8 cellular contexts compared by ENCODE assay signal in genomic region chr16:85750021-85750826, GRCh38. TPM values are rescaled to one million over a fixed set of nuclear protein-coding genes. Genes with fewer than 3 reads are reported as not detected.
DNase-seq lines count a peak whose midpoint lies in the region; ATAC-seq and TF ChIP-seq lines count a peak whose summit lies in the region.

No MANE protein-coding gene starts in this region.

- DNase-seq in A673 (ENCODE audit: low spot score), result peak; percentile 80
- DNase-seq in GM12865 (ENCODE audit: low read depth), result peak; percentile 66
- DNase-seq in PC-9, result peak in 1 of 2 experiments; percentile 50
- DNase-seq in mucosa of descending colon, result peak; percentile 39 to 78 (median 60)
- DNase-seq in HUDEP-2 (lab: John Stamatoyannopoulos, UW; ENCODE audit: unreplicated experiment in 76 of 76), result no peak

- H4K20me1 ChIP-seq in PC-9 (ENCODE audit: insufficient read depth), result no peaks in the 10 kb centered on the region

- no peaks in the 10 kb centered on the region for H3K9me2 ChIP-seq in PC-9 (ENCODE audit: insufficient read depth)

- POLR2A ChIA-PET in A673 (lab: Charles Lee; ENCODE audit: low non-redundant PET) (no interaction called here), PC-9 (lab: Charles Lee; ENCODE audit: unreplicated experiment) (no interaction called here)

- CTCF ChIA-PET in A673 (lab: Charles Lee), result interaction anchor here (0.7 kb wide), 1 partner anchor 266 kb away, joined by 3 read pairs; no protein-coding TSS in a partner anchor
- CTCF ChIA-PET in PC-9 (lab: Charles Lee), result no interaction called here

- peak overlapping the region in 1 of 2 donors; percentile 18 for H3K9ac ChIP-seq in duodenal mucosa (ENCODE audit: low read depth in 1 of 2, low read length in 2 of 2)

- peak overlapping the region; percentile 84 for H2AFZ ChIP-seq in PC-9

- peaks cover 37% of the 10 kb centered on the region for H3K79me2 ChIP-seq in PC-9 (ENCODE audit: low read depth)

- H3K27me3 ChIP-seq in A673 (replicated peaks; ENCODE audit: insufficient read depth, low read depth, low read length, poor library complexity) (no peaks in the 10 kb centered on the region), PC-9 (ENCODE audit: insufficient read depth, low read depth) (no peaks in the 10 kb centered on the region), duodenal mucosa (ENCODE audit: control insufficient read depth in 1 of 2, insufficient read depth in 2 of 2, low read length in 2 of 2) (peaks cover 26 to 34% of the 10 kb centered on the region in 2 donors)

- peaks cover 49% of the 10 kb centered on the region for H3K4me1 ChIP-seq in A673 (ENCODE audit: insufficient read depth, low read length, poor library complexity, severe bottlenecking)
- H3K4me1 ChIP-seq in PC-9 (replicated peaks; ENCODE audit: insufficient read depth), result peaks cover 75% of the 10 kb centered on the region
- peaks cover 27 to 45% of the 10 kb centered on the region in 2 donors for H3K4me1 ChIP-seq in duodenal mucosa (ENCODE audit: control insufficient read depth in 1 of 2, insufficient read depth in 2 of 2, low read length in 2 of 2)
- peaks cover 28% of the 10 kb centered on the region for H3K4me1 ChIP-seq in mucosa of descending colon (ENCODE audit: low read depth)

- intact Hi-C loops in A673 (cut with micrococcal nuclease; ENCODE audit: unreplicated experiment), result no loop called here
- intact Hi-C loops in PC-9 (cut with micrococcal nuclease; ENCODE audit: unreplicated experiment), result loop anchor here (2.0 kb wide), 1 partner anchor 137 kb away; the partner anchor contains the start of gene GSE1
- intact Hi-C loops in mucosa of descending colon (cut with DNase I, micrococcal nuclease), result no loop called here

- H3K4me3 ChIP-seq in A673 (ENCODE audit: low read depth, low read length, poor library complexity, severe bottlenecking) (peak overlapping the region; percentile 64), GM12865 (ENCODE audit: low read depth, low read length) (peak overlapping the region; percentile 84), PC-9 (peak overlapping the region; percentile 91), duodenal mucosa (ENCODE audit: low read depth in 1 of 2, low read length in 2 of 2) (peak overlapping the region; percentile 50 to 55), mucosa of descending colon (peak overlapping the region; percentile 11)

- no TSS peak for BruUV-seq in A673 (replicated peaks; lab: Mats Ljungman, UMichigan)
- TSS peak; percentile 21 for BruUV-seq in PC-9 (replicated peaks; lab: Mats Ljungman, UMichigan)

- ATAC-seq in mucosa of descending colon (peak; percentile 15), GM18907 (IDR thresholded peaks at IDR 0.05; ENCODE audit: unreplicated experiment) (no peak), HG02678 (IDR thresholded peaks at IDR 0.05; ENCODE audit: unreplicated experiment) (no peak)

- H3K36me3 ChIP-seq in A673 (ENCODE audit: insufficient read depth, low read length, poor library complexity, severe bottlenecking), result no peaks in the 10 kb centered on the region
- H3K36me3 ChIP-seq in PC-9 (ENCODE audit: low read depth), result no peaks in the 10 kb centered on the region
- H3K36me3 ChIP-seq in duodenal mucosa (ENCODE audit: control insufficient read depth in 1 of 2, insufficient read depth in 2 of 2, low read length in 2 of 2), result no peaks in the 10 kb centered on the region
- H3K36me3 ChIP-seq in mucosa of descending colon (ENCODE audit: low read depth), result no peaks in the 10 kb centered on the region

- H3K4me2 ChIP-seq in PC-9, result peak overlapping the region; percentile 70

- TF ChIP-seq CTCF in A673 (conservative IDR thresholded peaks at IDR 0.05; ENCODE audit: low read depth, low read length) (no peak), GM12865 (IDR thresholded peaks at IDR 0.05; ENCODE audit: insufficient read depth, low read depth, low read length, missing control alignments) (peak; percentile 4), PC-9 (conservative IDR thresholded peaks at IDR 0.05) (no peak), mucosa of descending colon (IDR thresholded peaks at IDR 0.05) (no peak)

- H3K27ac ChIP-seq in A673 (ENCODE audit: low read depth, low read length, poor library complexity, severe bottlenecking), result peak overlapping the region; percentile 64
- H3K27ac ChIP-seq in PC-9, result peak overlapping the region; percentile 33
- H3K27ac ChIP-seq in duodenal mucosa (ENCODE audit: low read depth, low read length), result no peak overlapping the region

- peaks cover 42% of the 10 kb centered on the region for H3F3A ChIP-seq in PC-9 (ENCODE audit: insufficient read depth, low read depth)

- H3K9me3 ChIP-seq in A673 (ENCODE audit: low read depth, low read length, poor library complexity, severe bottlenecking), result no peaks in the 10 kb centered on the region
- H3K9me3 ChIP-seq in PC-9 (ENCODE audit: insufficient read depth, low read depth), result no peaks in the 10 kb centered on the region
- H3K9me3 ChIP-seq in duodenal mucosa (ENCODE audit: control insufficient read depth in 1 of 2, low read length in 2 of 2), result no peaks in the 10 kb centered on the region
- H3K9me3 ChIP-seq in mucosa of descending colon, result no peaks in the 10 kb centered on the region

RNA-seq across cellular contexts. Expression of gene C16orf74, which starts 0.7 kb away (rescaled TPM):
- total RNA-seq in A673 (2021) (3.8 and 5.9 TPM in 2 replicates), PC-9 (2021) (44.3 and 51.6 TPM in 2 replicates), mucosa of descending colon (1 to 10 TPM in 2 of 3 donors, under 1 TPM in 1; 0.73 to 1.3 (median 1.0) TPM)

RNA-seq across cellular contexts. Expression of gene EMC8, which starts 49.1 kb away (rescaled TPM):
- total RNA-seq in A673 (2021), result 53.1 and 62.7 TPM in 2 replicates
- 38.2 and 44.0 TPM in 2 replicates for total RNA-seq in PC-9 (2021)
- total RNA-seq in mucosa of descending colon, result 10 to 100 TPM; 27.7 to 31.0 (median 30.2) TPM

RNA-seq across cellular contexts. Expression of gene COX4I1, which starts 49.3 kb away (rescaled TPM):
- total RNA-seq in A673 (2021) (554 and 575 TPM in 2 replicates), PC-9 (2021) (468 and 545 TPM in 2 replicates), mucosa of descending colon (1,000 to 10,000 TPM in 2 of 3 donors, 100 to 1,000 TPM in 1; 793 to 1,140 (median 1,020) TPM)

Comparison
In these comparisons a context has a peak if more than half of its experiments do, and no peak if none do; other contexts are left out.
1. DNase-seq: peak in A673 (single experiment), GM12865 (single experiment) and mucosa of descending colon (3 of 3); none in HUDEP-2 (0 of 76).
2. H3K4me3 ChIP-seq: peak in every context shown above with its lines; median percentile 91 in PC-9; 84 in GM12865; 64 in A673; 52 in duodenal mucosa; 11 in mucosa of descending colon.